Comparison of ENCODE assay signal across 8 cellular contexts in genomic region chr19:917323-918151, GRCh38. TPM values are rescaled to one million over a fixed set of nuclear protein-coding genes. Genes with fewer than 3 reads are reported as not detected.
DNase-seq lines count a peak whose midpoint lies in the region; ATAC-seq lines count a peak whose summit lies in the region.

Gene KISS1R (plus strand): TSS chr19:917333. CDS start chr19:917503, 170 bp downstream.

- no peak within 1 kb of the TSS for H3K27ac Mint-ChIP-seq in activated naive CD4-positive, alpha-beta T cell treated with anti-CD3 and anti-CD28 coated beads, Interleukin-2, amount 50 U/mL, for 24 hours
- no peak within 1 kb of the TSS for H3K27ac Mint-ChIP-seq in immature natural killer cell

- peaks cover 20% of the 10 kb centered on the region for H3K4me1 Mint-ChIP-seq in activated naive CD4-positive, alpha-beta T cell treated with anti-CD3 and anti-CD28 coated beads, Interleukin-2, amount 50 U/mL, for 24 hours
- peaks cover 12 to 16% of the 10 kb centered on the region in 2 donors for H3K4me1 Mint-ChIP-seq in immature natural killer cell

- DNase-seq in NCI-H510A treated with DMSO at 0.1 percent for 48 hours (lab: John Stamatoyannopoulos, UW): peak; percentile 9
- no peak for DNase-seq in NCI-H510A (lab: John Stamatoyannopoulos, UW)
- peak; percentile 36 for DNase-seq in NCI-H526 treated with DMSO at 0.1 percent for 48 hours (lab: John Stamatoyannopoulos, UW)
- DNase-seq in immature natural killer cell: peak; percentile 39 to 46 (median 45)
- DNase-seq in stimulated activated naive CD4-positive, alpha-beta T cell treated with Interleukin-2 at 50 U/mL for 16 hours (lab: John Stamatoyannopoulos, UW): peak; percentile 16
- DNase-seq in mucosa of gallbladder (ENCODE audit: low spot score): no peak

- H3K4me3 Mint-ChIP-seq in activated naive CD4-positive, alpha-beta T cell treated with anti-CD3 and anti-CD28 coated beads, Interleukin-2, amount 50 U/mL, for 24 hours: peak within 1 kb of the TSS; percentile 78
- peak within 1 kb of the TSS in 3 of 5 donors; percentile 13 to 49 (median 44) for H3K4me3 Mint-ChIP-seq in immature natural killer cell

- H3K9me3 Mint-ChIP-seq in activated naive CD4-positive, alpha-beta T cell treated with anti-CD3 and anti-CD28 coated beads, Interleukin-2, amount 50 U/mL, for 24 hours: no peaks in the 10 kb centered on the region
- no peaks in the 10 kb centered on the region for H3K9me3 Mint-ChIP-seq in immature natural killer cell

- H3K27me3 Mint-ChIP-seq in activated naive CD4-positive, alpha-beta T cell treated with anti-CD3 and anti-CD28 coated beads, Interleukin-2, amount 50 U/mL, for 24 hours: no peaks in the 10 kb centered on the region
- H3K27me3 Mint-ChIP-seq in immature natural killer cell (ENCODE audit: low read depth in 3 of 3): peaks cover 11 to 39% (median 20%) of the 10 kb centered on the region in 3 donors

- no peaks in the 10 kb centered on the region for H3K36me3 Mint-ChIP-seq in activated naive CD4-positive, alpha-beta T cell treated with anti-CD3 and anti-CD28 coated beads, Interleukin-2, amount 50 U/mL, for 24 hours
- H3K36me3 Mint-ChIP-seq in immature natural killer cell: peaks cover 0 to 4% (median 0%) of the 10 kb centered on the region in 3 donors

- no peak for ATAC-seq in GM18861 (IDR thresholded peaks at IDR 0.05; ENCODE audit: unreplicated experiment)

RNA-seq across cellular contexts. Expression of gene KISS1R, which starts in this region (rescaled TPM):
- not detected for polyA plus RNA-seq in immature natural killer cell
- 0.17 TPM for total RNA-seq in mucosa of gallbladder

Comparison
In these comparisons a context has a peak if more than half of its experiments do, and no peak if none do; other contexts are left out.
1. DNase-seq: peak in NCI-H510A treated with DMSO at 0.1 percent for 48 hours (single experiment), NCI-H526 treated with DMSO at 0.1 percent for 48 hours (single experiment) and stimulated activated naive CD4-positive, alpha-beta T cell treated with Interleukin-2 at 50 U/mL for 16 hours (single experiment); none in NCI-H510A (single experiment) and mucosa of gallbladder (single experiment).
2. Peak in DNase-seq in immature natural killer cell; RNA of the gene not detected or under 1 TPM.